Comparison of ENCODE assay signal across 27 cellular contexts in genomic region chr6:89909991-89910390, GRCh38. TPM values are rescaled to one million over a fixed set of nuclear protein-coding genes. Genes with fewer than 3 reads are reported as not detected.
"Had no signal": no experiment of that assay in that cellular context is flagged by ENCODE, and none has a peak within 500 bp of the region (broad histone marks: within the 10 kb centered on the region; RNA-seq: fewer than 3 reads in every experiment).

No MANE protein-coding gene starts in this region.

- H3K27ac Mint-ChIP-seq: activated naive CD4-positive, alpha-beta T cell treated with anti-CD3 and anti-CD28 coated beads, Interleukin-2, amount 50 U/mL, for 24 hours; activated T-cell treated with anti-CD3 and anti-CD28 coated beads, Interleukin-2, amount 50 U/mL, for 72 hours; dendritic cell treated with granulocyte-macrophage colony-stimulating factor and Interleukin-4, amounts not matched to agents 40 ng/mL and 50 ng/mL, for 4 days had no signal

- H3K27ac ChIP-seq: cardiac muscle cell, epithelial cell of prostate, heart left ventricle, neutrophil, pancreas, stomach, testis, upper lobe of left lung had no signal

- H3K4me3 Mint-ChIP-seq: activated naive CD4-positive, alpha-beta T cell treated with anti-CD3 and anti-CD28 coated beads, Interleukin-2, amount 50 U/mL, for 24 hours; activated T-cell treated with anti-CD3 and anti-CD28 coated beads, Interleukin-2, amount 50 U/mL, for 72 hours had no signal

- H3K4me2 ChIP-seq: smooth muscle cell had no signal

- H3K4me1 ChIP-seq: heart left ventricle, left ventricle myocardium inferior, pancreas, stomach, testis, upper lobe of left lung had no signal

- H3K27me3 ChIP-seq: cardiac muscle cell, heart left ventricle, pancreas, stomach, testis, upper lobe of left lung had no signal

- H3K4me3 ChIP-seq: cardiac muscle cell, heart left ventricle, left ventricle myocardium inferior, pancreas, smooth muscle cell, stomach, testis, upper lobe of left lung had no signal

- ATAC-seq: activated T-cell treated with anti-CD3 and anti-CD28 coated beads, Interleukin-2, amount 50 U/mL, for 72 hours; heart left ventricle; pancreas; sciatic nerve had no signal

- H3K9me3 Mint-ChIP-seq: activated naive CD4-positive, alpha-beta T cell treated with anti-CD3 and anti-CD28 coated beads, Interleukin-2, amount 50 U/mL, for 24 hours; activated T-cell treated with anti-CD3 and anti-CD28 coated beads, Interleukin-2, amount 50 U/mL, for 72 hours; dendritic cell treated with granulocyte-macrophage colony-stimulating factor and Interleukin-4, amounts not matched to agents 40 ng/mL and 50 ng/mL, for 4 days had no signal

- H3K27me3 Mint-ChIP-seq: dendritic cell treated with granulocyte-macrophage colony-stimulating factor and Interleukin-4, amounts not matched to agents 40 ng/mL and 50 ng/mL, for 4 days had no signal

- H3K9me3 ChIP-seq: neutrophil, pancreas, stomach, testis, upper lobe of left lung had no signal

- DNase-seq: activated CD4-positive, alpha-beta T cell treated with anti-CD3 and anti-CD28 coated beads, Interleukin-2, amount 50 U/mL, for 1 hour; activated effector memory CD4-positive, alpha-beta T cell treated with anti-CD3 and anti-CD28 coated beads, Interleukin-2, amount 50 U/mL, for 16 hours; activated T-cell treated with anti-CD3 and anti-CD28 coated beads, Interleukin-2, amount 50 U/mL, for 72 hours; effector memory CD4-positive, alpha-beta T cell; foreskin melanocyte; heart left ventricle; kidney glomerular epithelial cell; left ventricle myocardium inferior; mammary epithelial cell; pancreas; stimulated activated CD4-positive, alpha-beta T cell treated with anti-CD3 and anti-CD28 coated beads, Interleukin-4, amount 100 ng/mL, for 1 hour; stomach; T-helper 1 cell; T-helper 9 cell; testis; upper lobe of left lung had no signal

- H3K36me3 ChIP-seq: cardiac muscle cell, heart left ventricle, left ventricle myocardium inferior, neutrophil, pancreas, stomach, upper lobe of left lung had no signal

RNA-seq across cellular contexts. Expression of gene GJA10, which starts 15.7 kb away (rescaled TPM):
- total RNA-seq: activated CD8-positive, alpha-beta memory T cell treated with anti-CD3 and anti-CD28 coated beads for 36 hours; activated T-cell treated with anti-CD3 and anti-CD28 coated beads, Interleukin-2, amount 50 U/mL, for 72 hours; cardiac muscle cell; chondrocyte; heart left ventricle; left ventricle myocardium inferior; mammary epithelial cell; myocyte; pancreas; pulmonary artery endothelial cell; sciatic nerve; smooth muscle cell; stomach; upper lobe of left lung had no signal
